Comparison of ENCODE assay signal across 8 cellular contexts in genomic region chr5:75668348-75668895, GRCh38. TPM values are rescaled to one million over a fixed set of nuclear protein-coding genes. Genes with fewer than 3 reads are reported as not detected.
DNase-seq lines count a peak whose midpoint lies in the region; ATAC-seq, FAIRE-seq and TF ChIP-seq lines count a peak whose summit lies in the region.

No MANE protein-coding gene starts in this region.

- 81 to 86% methylated on average over 3 of the region's 3 CpGs for WGBS in lower leg skin, 2 donors

- intact Hi-C loops in activated CD4-positive, alpha-beta memory T cell treated with anti-CD3 and anti-CD28 coated beads for 36 hours (cut with micrococcal nuclease), result loop anchor here (2.0 to 5.0 kb wide), 4 partner anchors 94 to 1091 kb away; partner anchors contain the start of genes GCNT4 and HMGCR
- intact Hi-C loops in lower leg skin (cut with DNase I; ENCODE audit: low total_unique reads), result no loop called here

- DNase-seq in GM12892 (ENCODE audit: insufficient read length) (no peak), omental fat pad (ENCODE audit: low spot score) (no peak), lower leg skin (ENCODE audit: low spot score in 2 of 2) (no peak), epidermal melanocyte (ENCODE audit: insufficient read length, low spot score) (no peak), germinal center (ENCODE audit: low spot score) (no peak)
- DNase-seq in activated CD4-positive, alpha-beta memory T cell treated with anti-CD3 and anti-CD28 coated beads for 36 hours, result peak; percentile 20
- DNase-seq in naive thymus-derived CD8-positive, alpha-beta T cell, result no peak

- H3K27ac Mint-ChIP-seq in activated CD4-positive, alpha-beta memory T cell treated with anti-CD3 and anti-CD28 coated beads for 36 hours, result peak overlapping the region; percentile 94
- peak overlapping the region in 6 of 10 donors; percentile 22 to 91 (median 87) for H3K27ac Mint-ChIP-seq in naive thymus-derived CD8-positive, alpha-beta T cell

- POLR2A ChIA-PET in activated CD4-positive, alpha-beta memory T cell treated with anti-CD3 and anti-CD28 coated beads for 36 hours (lab: Charles Lee), result interaction anchor here (1.0 to 3.2 kb wide), 6 partner anchors 10 to 332 kb away, joined by 4 to 27 read pairs (median 8); partner anchors contain the start of genes HMGCR and POC5
- POLR2A ChIA-PET in naive thymus-derived CD8-positive, alpha-beta T cell (lab: Charles Lee), result no interaction called here

- peak overlapping the region; percentile 74 for H3K4me3 Mint-ChIP-seq in activated CD4-positive, alpha-beta memory T cell treated with anti-CD3 and anti-CD28 coated beads for 36 hours
- peak overlapping the region; percentile 75 to 87 (median 82) for H3K4me3 Mint-ChIP-seq in naive thymus-derived CD8-positive, alpha-beta T cell

- no peak overlapping the region for H3K4me3 ChIP-seq in lower leg skin (ENCODE audit: low read depth, poor library complexity, severe bottlenecking)

- no peaks in the 10 kb centered on the region for H3K27me3 Mint-ChIP-seq in activated CD4-positive, alpha-beta memory T cell treated with anti-CD3 and anti-CD28 coated beads for 36 hours
- H3K27me3 Mint-ChIP-seq in naive thymus-derived CD8-positive, alpha-beta T cell, result peaks cover 0 to 7% (median 0%) of the 10 kb centered on the region in 5 donors

- FAIRE-seq in GM12892 (lab: Jason Lieb, UNC), result peak; percentile 87

- peaks cover 36% of the 10 kb centered on the region for H3K4me1 Mint-ChIP-seq in activated CD4-positive, alpha-beta memory T cell treated with anti-CD3 and anti-CD28 coated beads for 36 hours (ENCODE audit: low read depth)
- peaks cover 7 to 18% (median 15%) of the 10 kb centered on the region in 4 donors for H3K4me1 Mint-ChIP-seq in naive thymus-derived CD8-positive, alpha-beta T cell

- ATAC-seq in HG02610 (IDR thresholded peaks at IDR 0.05; ENCODE audit: unreplicated experiment), result peak; percentile 17
- no peak for ATAC-seq in naive thymus-derived CD8-positive, alpha-beta T cell
- ATAC-seq in omental fat pad (ENCODE audit: low FRiP score), result no peak

- TF ChIP-seq CTCF in omental fat pad (IDR thresholded peaks at IDR 0.05), result no peak
- TF ChIP-seq CTCF in lower leg skin (IDR thresholded peaks at IDR 0.05), result no peak

- TF ChIP-seq POLR2A in GM12892 (IDR thresholded peaks at IDR 0.05; ENCODE audit: low read depth, low read length) (no peak), lower leg skin (IDR thresholded peaks at IDR 0.05) (no peak)

- CTCF ChIA-PET in activated CD4-positive, alpha-beta memory T cell treated with anti-CD3 and anti-CD28 coated beads for 36 hours (lab: Charles Lee), result interaction anchor here (1.0 to 1.6 kb wide), 7 partner anchors 9 to 431 kb away, joined by 3 to 10 read pairs (median 6); partner anchors contain the start of gene ANKRD31

- H3K36me3 Mint-ChIP-seq in activated CD4-positive, alpha-beta memory T cell treated with anti-CD3 and anti-CD28 coated beads for 36 hours, result peaks cover 10% of the 10 kb centered on the region
- peaks cover 5 to 17% (median 10%) of the 10 kb centered on the region in 3 donors for H3K36me3 Mint-ChIP-seq in naive thymus-derived CD8-positive, alpha-beta T cell

- H3K9me3 Mint-ChIP-seq in activated CD4-positive, alpha-beta memory T cell treated with anti-CD3 and anti-CD28 coated beads for 36 hours, result no peaks in the 10 kb centered on the region
- no peaks in the 10 kb centered on the region for H3K9me3 Mint-ChIP-seq in naive thymus-derived CD8-positive, alpha-beta T cell

RNA-seq across cellular contexts. Expression of gene POC5, which starts 48.8 kb away (rescaled TPM):
- 12.4 TPM for polyA plus RNA-seq in GM12892 (2012; ENCODE audit: missing spikeins)
- total RNA-seq in activated CD4-positive, alpha-beta memory T cell treated with anti-CD3 and anti-CD28 coated beads for 36 hours, result 10 to 100 TPM; 20.7 to 21.8 TPM
- 10 to 100 TPM; 17.0 to 17.2 TPM for total RNA-seq in naive thymus-derived CD8-positive, alpha-beta T cell
- 10 to 100 TPM in 2 of 3 donors, 1 to 10 TPM in 1; 6.8 to 13.3 (median 11.9) TPM for polyA plus RNA-seq in naive thymus-derived CD8-positive, alpha-beta T cell
- total RNA-seq in omental fat pad, result 10 to 100 TPM in 2 of 4 donors, 1 to 10 TPM in 2; 5.5 to 24.9 (median 9.7) TPM
- total RNA-seq in lower leg skin, result 10 to 100 TPM in 2 of 4 donors, 1 to 10 TPM in 2; 5.1 to 13.2 (median 10.3) TPM

RNA-seq across cellular contexts. Expression of gene ANKDD1B, which starts 57.2 kb away (rescaled TPM):
- polyA plus RNA-seq in GM12892 (2012; ENCODE audit: missing spikeins), result 0.61 TPM
- not detected for total RNA-seq in activated CD4-positive, alpha-beta memory T cell treated with anti-CD3 and anti-CD28 coated beads for 36 hours
- under 1 TPM; 0.49 to 0.75 TPM for total RNA-seq in naive thymus-derived CD8-positive, alpha-beta T cell
- under 1 TPM; 0.27 to 0.39 (median 0.39) TPM for polyA plus RNA-seq in naive thymus-derived CD8-positive, alpha-beta T cell
- total RNA-seq in omental fat pad (1 to 10 TPM in 1 of 4 donors, under 1 TPM in 2, not detected in 1; 0.32 to 1.5 (median 0.60) TPM), lower leg skin (1 to 10 TPM in 1 of 4 donors, under 1 TPM in 2, not detected in 1; 0.21 to 1.1 (median 0.45) TPM)
